23 cellular contexts compared by ENCODE assay signal in genomic region chrX:72102760-72103159, GRCh38. TPM values are rescaled to one million over a fixed set of nuclear protein-coding genes. Genes with fewer than 3 reads are reported as not detected.
DNase-seq lines count a peak whose midpoint lies in the region; ATAC-seq, FAIRE-seq and TF ChIP-seq lines count a peak whose summit lies in the region.
"Had no signal": no experiment of that assay in that cellular context is flagged by ENCODE, and none has a peak within 500 bp of the region (broad histone marks: within the 10 kb centered on the region; RNA-seq: fewer than 3 reads in every experiment).

No MANE protein-coding gene starts in this region.

- TF ChIP-seq CTCF in WERI-Rb-1 (IDR thresholded peaks at IDR 0.05; ENCODE audit: low read depth, low read length) (no peak), kidney epithelial cell (IDR thresholded peaks at IDR 0.05; ENCODE audit: insufficient read depth, low read length, poor library complexity, severe bottlenecking) (no peak), pancreas (IDR thresholded peaks at IDR 0.05) (no peak)

- POLR2A ChIA-PET in activated CD4-positive, alpha-beta T cell treated with anti-CD3 and anti-CD28 coated beads, Interleukin-2, amount 10 ng/mL, durations not matched to agents 7 days and 5 days (lab: Charles Lee), result no interaction called here

- DNase-seq in NCI-H2171 treated with DMSO at 0.1 percent for 48 hours (lab: John Stamatoyannopoulos, UW) (peak; percentile 5), NCI-H2171 (lab: John Stamatoyannopoulos, UW) (no peak), WERI-Rb-1 (no peak), kidney epithelial cell (ENCODE audit: low read depth) (peak; percentile 23), pancreas (peak in 3 of 6 donors; percentile 11 to 43 (median 28))
- DNase-seq in activated CD4-positive, alpha-beta T cell treated with anti-CD3 and anti-CD28 coated beads, Interleukin-2, amount 10 ng/mL, durations not matched to agents 7 days and 5 days, result no peak
- DNase-seq: Caco-2, DMS79 treated with DMSO at 0.1 percent for 48 hours, H9, IMR-90, Karpas-422, MG63, NCI-H1092 treated with DMSO at 0.1 percent for 48 hours, NCI-H1694, NCI-H2107, NCI-H345, NCI-H69, Right ventricle myocardium superior had no signal

- no peak for FAIRE-seq in pancreas (lab: Jason Lieb, UNC)
- FAIRE-seq: RCC 7860 had no signal

- no peaks in the 10 kb centered on the region for H3K4me1 ChIP-seq in pancreas
- H3K4me1 ChIP-seq: Caco-2 had no signal

- no peak overlapping the region for H3K27ac Mint-ChIP-seq in activated CD4-positive, alpha-beta T cell treated with anti-CD3 and anti-CD28 coated beads, Interleukin-2, amount 10 ng/mL, durations not matched to agents 7 days and 5 days
- H3K27ac Mint-ChIP-seq: H9 had no signal

- no peak overlapping the region for H3K4me3 Mint-ChIP-seq in activated CD4-positive, alpha-beta T cell treated with anti-CD3 and anti-CD28 coated beads, Interleukin-2, amount 10 ng/mL, durations not matched to agents 7 days and 5 days

- CTCF ChIA-PET in activated CD4-positive, alpha-beta T cell treated with anti-CD3 and anti-CD28 coated beads, Interleukin-2, amount 10 ng/mL, durations not matched to agents 7 days and 5 days (lab: Charles Lee), result no interaction called here

- no peaks in the 10 kb centered on the region for H3K36me3 Mint-ChIP-seq in activated CD4-positive, alpha-beta T cell treated with anti-CD3 and anti-CD28 coated beads, Interleukin-2, amount 10 ng/mL, durations not matched to agents 7 days and 5 days (ENCODE audit: low read depth)

- peaks cover 55% of the 10 kb centered on the region for H3K4me1 Mint-ChIP-seq in activated CD4-positive, alpha-beta T cell treated with anti-CD3 and anti-CD28 coated beads, Interleukin-2, amount 10 ng/mL, durations not matched to agents 7 days and 5 days

- no peak overlapping the region for H3K4me3 ChIP-seq in WERI-Rb-1 (ENCODE audit: low read depth, low read length)
- H3K4me3 ChIP-seq in kidney epithelial cell (ENCODE audit: low read depth, low read length), result no peak overlapping the region
- no peak overlapping the region for H3K4me3 ChIP-seq in pancreas
- H3K4me3 ChIP-seq: BLaER1, MG63 had no signal

- peak overlapping the region; percentile 15; the same call in 1 of the 2 replicates for H3K27ac ChIP-seq in WERI-Rb-1
- H3K27ac ChIP-seq in pancreas, result no peak overlapping the region
- H3K27ac ChIP-seq: 22Rv1, BLaER1 had no signal

- no peaks in the 10 kb centered on the region for H3K9me3 ChIP-seq in WERI-Rb-1 (ENCODE audit: severe bottlenecking)
- H3K9me3 ChIP-seq in pancreas, result no peaks in the 10 kb centered on the region
- H3K9me3 ChIP-seq: BLaER1, Caco-2, MG63 had no signal

- intact Hi-C loops in pancreas (cut with DNase I), result no loop called here

- WGBS in pancreas, 2 donors, result 10 to 28% methylated on average over 4 of the region's 4 CpGs

- H3K27me3 Mint-ChIP-seq in activated CD4-positive, alpha-beta T cell treated with anti-CD3 and anti-CD28 coated beads, Interleukin-2, amount 10 ng/mL, durations not matched to agents 7 days and 5 days, result peaks cover 55% of the 10 kb centered on the region

- peak; percentile 62 to 84 (median 78) for ATAC-seq in pancreas
- ATAC-seq in GM19328 (IDR thresholded peaks at IDR 0.05; ENCODE audit: unreplicated experiment), result no peak
- ATAC-seq in HG02798 (IDR thresholded peaks at IDR 0.05; ENCODE audit: poor library complexity, unreplicated experiment), result no peak

- H3K27me3 ChIP-seq in WERI-Rb-1 (ENCODE audit: insufficient read depth, low read depth, severe bottlenecking) (no peaks in the 10 kb centered on the region), kidney epithelial cell (ENCODE audit: control insufficient read depth, insufficient read depth, low read length) (peaks cover 3% of the 10 kb centered on the region), pancreas (peaks cover 0 to 14% (median 0%) of the 10 kb centered on the region in 4 donors)
- H3K27me3 ChIP-seq: MG63 had no signal

- no peaks in the 10 kb centered on the region for H3K36me3 ChIP-seq in WERI-Rb-1
- no peaks in the 10 kb centered on the region for H3K36me3 ChIP-seq in kidney epithelial cell (ENCODE audit: control insufficient read depth, insufficient read depth, low read length)
- H3K36me3 ChIP-seq in pancreas, result no peaks in the 10 kb centered on the region
- H3K36me3 ChIP-seq: BLaER1, MG63 had no signal

- H3K9me3 Mint-ChIP-seq in activated CD4-positive, alpha-beta T cell treated with anti-CD3 and anti-CD28 coated beads, Interleukin-2, amount 10 ng/mL, durations not matched to agents 7 days and 5 days, result no peaks in the 10 kb centered on the region

RNA-seq across cellular contexts. Expression of gene RTL5, which starts 29.0 kb away (rescaled TPM):
- total RNA-seq in kidney epithelial cell, result 2.3 and 2.7 TPM in 2 replicates
- total RNA-seq in pancreas, result 1 to 10 TPM in 3 of 6 donors, under 1 TPM in 3; 0.51 to 3.4 (median 1.6) TPM
- polyA plus RNA-seq in pancreas, result 1 to 10 TPM; 2.2 to 8.6 TPM
- total RNA-seq in activated CD4-positive, alpha-beta T cell treated with anti-CD3 and anti-CD28 coated beads, Interleukin-2, amount 10 ng/mL, durations not matched to agents 7 days and 5 days, result under 1 TPM; 0.07 to 0.15 TPM

Comparison
In these comparisons a context has a peak if more than half of its experiments do, and no peak if none do; other contexts are left out.
1. DNase-seq: peak in NCI-H2171 treated with DMSO at 0.1 percent for 48 hours (single experiment) and kidney epithelial cell (single experiment); none in NCI-H2171 (single experiment), WERI-Rb-1 (single experiment) and activated CD4-positive, alpha-beta T cell treated with anti-CD3 and anti-CD28 coated beads, Interleukin-2, amount 10 ng/mL, durations not matched to agents 7 days and 5 days (single experiment).
2. ATAC-seq: peak in pancreas (4 of 4); none in GM19328 (single experiment) and HG02798 (single experiment).